15 cellular contexts compared by ENCODE assay signal in the genomic region with DNA sequence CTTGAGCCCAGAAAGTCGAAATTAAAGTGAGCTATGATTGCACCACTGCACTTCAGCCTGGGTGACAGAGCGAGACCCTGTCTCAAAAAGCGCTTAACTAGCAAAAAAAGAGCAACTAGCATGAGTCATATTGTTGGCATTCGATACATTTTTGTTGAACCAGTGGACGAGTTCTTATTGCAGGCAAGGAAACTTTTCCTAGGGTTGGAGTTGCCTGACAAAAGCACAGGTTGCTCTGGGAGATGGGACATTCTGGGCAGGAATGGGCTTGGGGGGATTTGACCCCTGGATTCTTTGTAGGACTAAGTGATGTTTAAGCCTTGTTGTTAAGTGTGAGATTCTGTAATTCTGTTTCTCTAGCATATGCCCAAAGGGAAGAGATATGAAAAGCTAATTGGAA.
DNase-seq lines count a peak whose midpoint lies in the region; FAIRE-seq and TF ChIP-seq lines count a peak whose summit lies in the region.
"Had no signal": no experiment of that assay in that cellular context is flagged by ENCODE, and none has a peak within 500 bp of the region (broad histone marks: within the 10 kb centered on the region; RNA-seq: fewer than 3 reads in every experiment).

No MANE protein-coding gene starts in this region.

- H3K27me3 Mint-ChIP-seq in HFFc6 (ENCODE audit: insufficient read depth), result no peaks in the 10 kb centered on the region

- no peak overlapping the region for H3K9ac ChIP-seq in adipocyte (ENCODE audit: low read length)

- peak overlapping the region; percentile 66 for H3K4me3 Mint-ChIP-seq in HFFc6
- H3K4me3 Mint-ChIP-seq: activated T-cell treated with anti-CD3 and anti-CD28 coated beads, Interleukin-2, amount 50 U/mL, for 4 hours; naive thymus-derived CD4-positive, alpha-beta T cell had no signal

- 73 to 74% methylated on average over 3 to 5 of the region's 5 CpGs for WGBS in transverse colon (ENCODE audit: low coverage in 1 of 2), 2 donors

- H3K4me1 ChIP-seq in adipocyte (ENCODE audit: control insufficient read depth, insufficient read depth, low read length) (peaks cover 43% of the 10 kb centered on the region), transverse colon (peaks cover 0 to 27% (median 9%) of the 10 kb centered on the region in 4 donors)

- no peaks in the 10 kb centered on the region for H3K9me3 ChIP-seq in adipocyte (ENCODE audit: control insufficient read depth, low read length)
- H3K9me3 ChIP-seq in transverse colon, result no peaks in the 10 kb centered on the region
- H3K9me3 ChIP-seq: thoracic aorta had no signal

- peaks cover 76% of the 10 kb centered on the region for H3K4me1 Mint-ChIP-seq in HFFc6 (ENCODE audit: low read depth)
- H3K4me1 Mint-ChIP-seq: naive thymus-derived CD4-positive, alpha-beta T cell had no signal

- FAIRE-seq in urothelium cell line (lab: Jason Lieb, UNC), result no peak
- FAIRE-seq: islet of Langerhans had no signal

- no peak for TF ChIP-seq EP300 in transverse colon (IDR thresholded peaks at IDR 0.05; ENCODE audit: low read depth)

- TF ChIP-seq CTCF in HFFc6 (IDR thresholded peaks at IDR 0.05) (no peak), transverse colon (IDR thresholded peaks at IDR 0.05) (no peak)

- H3K9me3 Mint-ChIP-seq in HFFc6, result no peaks in the 10 kb centered on the region
- H3K9me3 Mint-ChIP-seq: activated T-cell treated with anti-CD3 and anti-CD28 coated beads, Interleukin-2, amount 50 U/mL, for 4 hours; naive thymus-derived CD4-positive, alpha-beta T cell had no signal

- H3K27ac ChIP-seq in transverse colon, result no peak overlapping the region
- H3K27ac ChIP-seq: thoracic aorta had no signal

- peak overlapping the region; percentile 93 for H3K27ac Mint-ChIP-seq in HFFc6
- H3K27ac Mint-ChIP-seq: naive thymus-derived CD4-positive, alpha-beta T cell had no signal

- peaks cover 21% of the 10 kb centered on the region for H3K36me3 Mint-ChIP-seq in HFFc6 (ENCODE audit: low read depth)
- H3K36me3 Mint-ChIP-seq: naive thymus-derived CD4-positive, alpha-beta T cell had no signal

- no peak for TF ChIP-seq POLR2A in transverse colon (IDR thresholded peaks at IDR 0.05)

- no peak overlapping the region for H3K4me3 ChIP-seq in adipocyte (ENCODE audit: low read length)
- no peak overlapping the region for H3K4me3 ChIP-seq in transverse colon
- H3K4me3 ChIP-seq: thoracic aorta had no signal

- H3K36me3 ChIP-seq in adipocyte (ENCODE audit: control insufficient read depth, insufficient read depth, low read length, severe bottlenecking) (no peaks in the 10 kb centered on the region), transverse colon (no peaks in the 10 kb centered on the region)
- H3K36me3 ChIP-seq: thoracic aorta had no signal

- intact Hi-C loops in transverse colon (cut with DNase I; ENCODE audit: low total_unique reads), result no loop called here

- no peaks in the 10 kb centered on the region for H3K27me3 ChIP-seq in adipocyte (replicated peaks; ENCODE audit: control insufficient read depth, insufficient read depth, low read length)
- no peaks in the 10 kb centered on the region for H3K27me3 ChIP-seq in transverse colon

- DNase-seq in HFFc6, result peak; percentile 43
- peak; percentile 28 for DNase-seq in adipocyte (ENCODE audit: low read depth)
- DNase-seq in fibroblast of peridontal ligament (ENCODE audit: extremely low read depth), result peak; percentile 54
- DNase-seq in urothelium cell line (ENCODE audit: low spot score), result peak; percentile 60
- DNase-seq in KG1 (lab: John Stamatoyannopoulos, UW), result no peak
- no peak for DNase-seq in NAMALWA (ENCODE audit: low spot score)
- no peak for DNase-seq in transverse colon
- DNase-seq: activated CD4-positive, CD25-positive, alpha-beta regulatory T cell treated with anti-CD3 and anti-CD28 coated beads, Interleukin-2, amount 50 U/mL, for 72 hours; activated T-cell treated with anti-CD3 and anti-CD28 coated beads, Interleukin-2, amount 50 U/mL, for 4 hours; aorta; Calu3; erythroblast; naive thymus-derived CD4-positive, alpha-beta T cell had no signal

- in situ Hi-C loops in transverse colon (cut with MboI; ENCODE audit: low pct_ligation_motif_present in 1 of 4, low pct_unique_long_range_greater_than_20kb in 1 of 4, low sequenced_read_pairs in 3 of 4), result no loop called here

Comparison
In these comparisons a context has a peak if more than half of its experiments do, and no peak if none do; other contexts are left out.
1. DNase-seq: peak in HFFc6 (single experiment), adipocyte (single experiment), fibroblast of peridontal ligament (single experiment) and urothelium cell line (single experiment); none in KG1 (single experiment), NAMALWA (single experiment) and transverse colon (single experiment).